ENCODE assay signal across 11 cellular contexts in the genomic region with DNA sequence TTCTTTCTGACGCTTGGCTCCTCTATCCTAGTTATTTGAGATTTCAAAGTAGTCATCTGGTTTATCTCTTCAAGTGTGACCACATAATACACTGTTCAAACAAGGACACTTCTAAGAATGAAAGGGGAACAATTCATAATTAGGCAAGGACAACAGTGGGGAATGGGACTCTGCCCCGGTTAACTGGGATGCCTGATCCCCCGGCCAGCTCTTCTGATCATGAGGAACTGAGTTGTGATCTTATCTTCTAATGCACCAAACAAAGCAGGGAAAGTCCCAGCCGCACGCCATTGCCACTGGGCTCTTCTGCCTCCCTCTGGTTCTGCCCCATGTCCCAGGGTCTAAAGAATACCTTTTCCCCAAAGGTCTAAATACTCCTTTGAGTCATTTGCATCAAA.
DNase-seq lines count a peak whose midpoint lies in the region; ATAC-seq and TF ChIP-seq lines count a peak whose summit lies in the region.
"Had no signal": no experiment of that assay in that cellular context is flagged by ENCODE, and none has a peak within 500 bp of the region (broad histone marks: within the 10 kb centered on the region; RNA-seq: fewer than 3 reads in every experiment).

No MANE protein-coding gene starts in this region.

- intact Hi-C loops in activated B cell treated with CpG ODN at 0.5 μM for 24 hours (cut with micrococcal nuclease) = loop anchor here (1.0 kb wide), 1 partner anchor 243 kb away; no protein-coding TSS in a partner anchor
- intact Hi-C loops in thyroid gland (cut with DNase I) = no loop called here

- H3K36me3 Mint-ChIP-seq in CD4-positive, CD25-positive, alpha-beta regulatory T cell = no peaks in the 10 kb centered on the region
- H3K36me3 Mint-ChIP-seq in activated B cell treated with CpG ODN at 0.5 μM for 24 hours (ENCODE audit: low read depth) (no peaks in the 10 kb centered on the region), memory B cell (peaks cover 2% of the 10 kb centered on the region)

- H3K27ac ChIP-seq in CD4-positive, CD25-positive, alpha-beta regulatory T cell (ENCODE audit: insufficient read depth, low read length, poor library complexity, severe bottlenecking) = peak overlapping the region; percentile 53
- H3K27ac ChIP-seq in thyroid gland = no peak overlapping the region

- no peaks in the 10 kb centered on the region for H3K9me3 ChIP-seq in CD4-positive, CD25-positive, alpha-beta regulatory T cell (ENCODE audit: control insufficient read depth in 2 of 2, low read length in 2 of 2)
- no peaks in the 10 kb centered on the region for H3K9me3 ChIP-seq in thyroid gland
- H3K9me3 ChIP-seq: SK-N-SH had no signal

- ATAC-seq in CD4-positive, CD25-positive, alpha-beta regulatory T cell (ENCODE audit: low read depth in 2 of 2) = no peak
- ATAC-seq in activated B cell treated with CpG ODN at 0.5 μM for 24 hours (ENCODE audit: low read depth) (peak; percentile 32), memory B cell (ENCODE audit: low read depth) (peak; percentile 49), HG02973 (IDR thresholded peaks at IDR 0.05; ENCODE audit: unreplicated experiment) (no peak)

- peaks cover 6% of the 10 kb centered on the region for H3K27me3 Mint-ChIP-seq in CD4-positive, CD25-positive, alpha-beta regulatory T cell
- H3K27me3 Mint-ChIP-seq in activated B cell treated with CpG ODN at 0.5 μM for 24 hours = no peaks in the 10 kb centered on the region
- H3K27me3 Mint-ChIP-seq in memory B cell = no peaks in the 10 kb centered on the region

- TF ChIP-seq CTCF in GM13976 (IDR thresholded peaks at IDR 0.05; ENCODE audit: borderline replicate concordance, control extremely low read depth, extremely low read depth, insufficient read depth, missing control alignments) = peak; percentile 8
- no peak for TF ChIP-seq CTCF in activated B cell treated with CpG ODN at 0.5 μM for 24 hours (IDR thresholded peaks at IDR 0.05)
- TF ChIP-seq CTCF in thyroid gland (IDR thresholded peaks at IDR 0.05) = no peak

- no peak for DNase-seq in CD4-positive, CD25-positive, alpha-beta regulatory T cell
- DNase-seq in GM13976 (ENCODE audit: low spot score) (peak; percentile 59), activated B cell treated with CpG ODN at 0.5 μM for 24 hours (peak; percentile 40), memory B cell (ENCODE audit: low spot score in 2 of 2) (no peak), mucosa of gallbladder (ENCODE audit: low spot score) (no peak), foreskin melanocyte (no peak), thyroid gland (no peak)
- DNase-seq: mesendoderm, NCI-H1092 treated with DMSO at 0.1 percent for 48 hours, SK-N-SH had no signal

- H3K9me3 Mint-ChIP-seq in CD4-positive, CD25-positive, alpha-beta regulatory T cell = no peaks in the 10 kb centered on the region
- no peaks in the 10 kb centered on the region for H3K9me3 Mint-ChIP-seq in activated B cell treated with CpG ODN at 0.5 μM for 24 hours
- peaks cover 2% of the 10 kb centered on the region for H3K9me3 Mint-ChIP-seq in memory B cell

- no peaks in the 10 kb centered on the region for H3K27me3 ChIP-seq in CD4-positive, CD25-positive, alpha-beta regulatory T cell (ENCODE audit: control insufficient read depth, insufficient read depth, low read length)
- H3K27me3 ChIP-seq in thyroid gland = no peaks in the 10 kb centered on the region

- TF ChIP-seq POLR2A in thyroid gland (IDR thresholded peaks at IDR 0.05) = no peak

- peak overlapping the region in 3 of 4 donors; percentile 56 to 73 (median 66) for H3K4me3 Mint-ChIP-seq in CD4-positive, CD25-positive, alpha-beta regulatory T cell
- peak overlapping the region; percentile 61 for H3K4me3 Mint-ChIP-seq in activated B cell treated with CpG ODN at 0.5 μM for 24 hours
- H3K4me3 Mint-ChIP-seq in memory B cell = no peak overlapping the region

- peaks cover 38% of the 10 kb centered on the region for H3K4me1 ChIP-seq in CD4-positive, CD25-positive, alpha-beta regulatory T cell (ENCODE audit: control insufficient read depth, insufficient read depth, low read length, poor library complexity, severe bottlenecking)
- H3K4me1 ChIP-seq in thyroid gland = peaks cover 0 to 19% of the 10 kb centered on the region in 2 donors

- POLR2A ChIA-PET in activated B cell treated with CpG ODN at 0.5 μM for 24 hours (lab: Charles Lee) = interaction anchor here (0.5 to 4.1 kb wide), 17 partner anchors 11 to 315 kb away, joined by 3 to 73 read pairs (median 4); a partner anchor contains a TSS

- peak overlapping the region; percentile 63 to 94 (median 83) for H3K27ac Mint-ChIP-seq in CD4-positive, CD25-positive, alpha-beta regulatory T cell
- H3K27ac Mint-ChIP-seq in activated B cell treated with CpG ODN at 0.5 μM for 24 hours (peak overlapping the region; percentile 83), memory B cell (peak overlapping the region; percentile 76)

- WGBS in thyroid gland, 2 donors = 76 to 92% methylated on average over 5 of the region's 5 CpGs

- H3K36me3 ChIP-seq in CD4-positive, CD25-positive, alpha-beta regulatory T cell (ENCODE audit: control insufficient read depth, insufficient read depth, low read length) = no peaks in the 10 kb centered on the region
- H3K36me3 ChIP-seq in thyroid gland = no peaks in the 10 kb centered on the region

- H3K4me1 Mint-ChIP-seq in CD4-positive, CD25-positive, alpha-beta regulatory T cell = peaks cover 26 to 60% (median 35%) of the 10 kb centered on the region in 4 donors
- H3K4me1 Mint-ChIP-seq in activated B cell treated with CpG ODN at 0.5 μM for 24 hours (peaks cover 58% of the 10 kb centered on the region), memory B cell (peaks cover 35% of the 10 kb centered on the region)

- H3K4me3 ChIP-seq in CD4-positive, CD25-positive, alpha-beta regulatory T cell (ENCODE audit: low read depth, low read length) = no peak overlapping the region
- H3K4me3 ChIP-seq in thyroid gland (replicated peaks in 1 of 3) = no peak overlapping the region

- in situ Hi-C loops in GM13976 (cut with MboI; ENCODE audit: low sequenced_read_pairs, unreplicated experiment) = loop anchor here (25.0 kb wide), 1 partner anchor 319 kb away; no protein-coding TSS in a partner anchor

- CTCF ChIA-PET in activated B cell treated with CpG ODN at 0.5 μM for 24 hours (lab: Charles Lee) = interaction anchor here (2.2 to 2.7 kb wide), 2 partner anchors 156 to 316 kb away, joined by 7 to 12 read pairs; no protein-coding TSS in a partner anchor

Comparison
In these comparisons a context has a peak if more than half of its experiments do, and no peak if none do; other contexts are left out.
1. ATAC-seq: peak in activated B cell treated with CpG ODN at 0.5 μM for 24 hours (single experiment) and memory B cell (single experiment); none in CD4-positive, CD25-positive, alpha-beta regulatory T cell (0 of 2) and HG02973 (single experiment).
2. DNase-seq: peak in GM13976 (single experiment) and activated B cell treated with CpG ODN at 0.5 μM for 24 hours (single experiment); none in CD4-positive, CD25-positive, alpha-beta regulatory T cell (0 of 3), memory B cell (0 of 2), mucosa of gallbladder (single experiment), foreskin melanocyte (single experiment) and thyroid gland (0 of 2).
3. Peak in every context shown above with its lines, with median percentiles within 50 percentile points of each other: H3K27ac Mint-ChIP-seq.